ENCODE assay signal across 17 cellular contexts in genomic region chr7:117333168-117333567, GRCh38. TPM values are rescaled to one million over a fixed set of nuclear protein-coding genes. Genes with fewer than 3 reads are reported as not detected.
"Had no signal": no experiment of that assay in that cellular context is flagged by ENCODE, and none has a peak within 500 bp of the region (broad histone marks: within the 10 kb centered on the region; RNA-seq: fewer than 3 reads in every experiment).

No MANE protein-coding gene starts in this region.

- H3K4me3 Mint-ChIP-seq: activated CD8-positive, alpha-beta T cell treated with anti-CD3 and anti-CD28 coated beads for 36 hours; activated naive CD4-positive, alpha-beta T cell treated with anti-CD3 and anti-CD28 coated beads for 36 hours; brain; memory B cell; stimulated activated naive CD8-positive, alpha-beta T cell treated with anti-CD3 and anti-CD28 coated beads, Interleukin-15, Interleukin-2, amounts not matched to agents 100 ng/mL and 50 ng/mL, for 24 hours had no signal

- H3K27me3 ChIP-seq: hepatocyte, suprapubic skin, upper lobe of left lung had no signal

- H3K36me3 Mint-ChIP-seq: brain, memory B cell had no signal

- H3K4me1 ChIP-seq: suprapubic skin, upper lobe of left lung had no signal

- DNase-seq: activated CD4-positive, alpha-beta T cell treated with anti-CD3 and anti-CD28 coated beads for 48 hours; activated CD4-positive, CD25-positive, alpha-beta regulatory T cell; activated CD8-positive, alpha-beta T cell treated with anti-CD3 and anti-CD28 coated beads for 36 hours; activated naive CD4-positive, alpha-beta T cell treated with anti-CD3 and anti-CD28 coated beads for 36 hours; activated T-cell treated with anti-CD3 and anti-CD28 coated beads, Interleukin-2, amount 50 U/mL, for 1 hour; dermis blood vessel endothelial cell; effector memory CD4-positive, alpha-beta T cell; T-helper 1 cell; T-helper 9 cell; upper lobe of left lung had no signal

- ATAC-seq: activated CD8-positive, alpha-beta T cell treated with anti-CD3 and anti-CD28 coated beads for 36 hours had no signal

- H3K9me3 Mint-ChIP-seq: activated CD8-positive, alpha-beta T cell treated with anti-CD3 and anti-CD28 coated beads for 36 hours; activated T-helper 2 cell treated with anti-CD3 and anti-CD28 coated beads, Interferon-gamma antibody, Interleukin-2, Interleukin-4, amounts not matched to agents 10 μg/mL and 5 μg/mL and 100 μg/mL, durations not matched to agents 14 hours and 24 hours and 36 hours; stimulated activated naive CD8-positive, alpha-beta T cell treated with anti-CD3 and anti-CD28 coated beads, Interleukin-15, Interleukin-2, amounts not matched to agents 100 ng/mL and 50 ng/mL, for 24 hours had no signal

- H3K27ac Mint-ChIP-seq: activated CD8-positive, alpha-beta T cell treated with anti-CD3 and anti-CD28 coated beads for 36 hours; activated naive CD4-positive, alpha-beta T cell treated with anti-CD3 and anti-CD28 coated beads for 36 hours; activated T-helper 2 cell treated with anti-CD3 and anti-CD28 coated beads, Interferon-gamma antibody, Interleukin-2, Interleukin-4, amounts not matched to agents 10 μg/mL and 5 μg/mL and 100 μg/mL, durations not matched to agents 14 hours and 24 hours and 36 hours; brain; memory B cell; stimulated activated naive CD8-positive, alpha-beta T cell treated with anti-CD3 and anti-CD28 coated beads, Interleukin-15, Interleukin-2, amounts not matched to agents 100 ng/mL and 50 ng/mL, for 24 hours had no signal

- H3K79me2 ChIP-seq: hepatocyte had no signal

- H3K27ac ChIP-seq: hepatocyte, suprapubic skin, upper lobe of left lung had no signal

- H3K4me3 ChIP-seq: hepatocyte, suprapubic skin, upper lobe of left lung had no signal

- H3K27me3 Mint-ChIP-seq: activated CD8-positive, alpha-beta T cell treated with anti-CD3 and anti-CD28 coated beads for 36 hours had no signal

- H3K4me1 Mint-ChIP-seq: brain, memory B cell had no signal

- H3K4me2 ChIP-seq: hepatocyte had no signal

- H3K36me3 ChIP-seq: suprapubic skin, upper lobe of left lung had no signal

- H2AFZ ChIP-seq: hepatocyte had no signal

- H3K9me3 ChIP-seq: suprapubic skin, upper lobe of left lung had no signal

RNA-seq across cellular contexts. Expression of gene WNT2, which starts 10.3 kb away (rescaled TPM):
- total RNA-seq: activated CD8-positive, alpha-beta T cell treated with anti-CD3 and anti-CD28 coated beads for 36 hours; activated naive CD4-positive, alpha-beta T cell treated with anti-CD3 and anti-CD28 coated beads for 36 hours; activated T-helper 2 cell treated with anti-CD3 and anti-CD28 coated beads, Interferon-gamma antibody, Interleukin-2, Interleukin-4, amounts not matched to agents 10 μg/mL and 5 μg/mL and 100 μg/mL, durations not matched to agents 14 hours and 24 hours and 36 hours; dermis blood vessel endothelial cell had no signal
- polyA plus RNA-seq: neural cell had no signal
